18 cellular contexts compared by ENCODE assay signal in genomic region chr9:134891713-134892112, GRCh38. TPM values are rescaled to one million over a fixed set of nuclear protein-coding genes. Genes with fewer than 3 reads are reported as not detected.
DNase-seq lines count a peak whose midpoint lies in the region; ATAC-seq, FAIRE-seq and TF ChIP-seq lines count a peak whose summit lies in the region.
"Had no signal": no experiment of that assay in that cellular context is flagged by ENCODE, and none has a peak within 500 bp of the region (broad histone marks: within the 10 kb centered on the region; RNA-seq: fewer than 3 reads in every experiment).

No MANE protein-coding gene starts in this region.

- no peak overlapping the region for H3K56ac ChIP-seq in H1 (replicated peaks; ENCODE audit: insufficient read length, low read depth, low read length)

- no peak overlapping the region for H2BK120ac ChIP-seq in H1 (replicated peaks; ENCODE audit: low read depth, low read length)

- no peak for TF ChIP-seq EP300 in H1 (IDR thresholded peaks at IDR 0.05; ENCODE audit: borderline replicate concordance in 1 of 2, low read depth in 2 of 2, low read length in 2 of 2)

- H3K27ac Mint-ChIP-seq in activated CD8-positive, alpha-beta T cell treated with anti-CD3 and anti-CD28 coated beads, Interleukin-2, amount 10 ng/mL, durations not matched to agents 7 days and 5 days = no peak overlapping the region
- no peak overlapping the region for H3K27ac Mint-ChIP-seq in activated CD8-positive, alpha-beta T cell treated with anti-CD3 and anti-CD28 coated beads for 36 hours
- H3K27ac Mint-ChIP-seq: GM23338 had no signal

- H3K4me1 ChIP-seq in H1 (replicated peaks in 1 of 4; ENCODE audit: control insufficient read depth in 3 of 4, insufficient read depth in 4 of 4, low read length in 3 of 4) (no peaks in the 10 kb centered on the region), osteoblast (ENCODE audit: insufficient read depth, low read length) (peaks cover 4% of the 10 kb centered on the region), vagina (peaks cover 18% of the 10 kb centered on the region)

- 0 out of 2 replicates have a peak overlapping the region, but pooled peaks have one; percentile 27 for H2BK12ac ChIP-seq in H1 (ENCODE audit: low read depth, low read length)

- H2AFZ ChIP-seq in H1 (ENCODE audit: low read length) (no peak overlapping the region), osteoblast (ENCODE audit: low read length) (no peak overlapping the region)
- H2AFZ ChIP-seq: GM23338, PC-9 had no signal

- H3K79me1 ChIP-seq in H1 (ENCODE audit: low read depth, low read length) = no peaks in the 10 kb centered on the region

- H4K8ac ChIP-seq in H1 (ENCODE audit: extremely low read depth, insufficient read depth, low read length) = no peak overlapping the region

- H3K27ac ChIP-seq in H1 (ENCODE audit: low read depth, low read length) (no peak overlapping the region), osteoblast (ENCODE audit: low read depth, low read length) (no peak overlapping the region), vagina (no peak overlapping the region)
- H3K27ac ChIP-seq: PC-9 had no signal

- H3K23me2 ChIP-seq in H1 (ENCODE audit: low read depth, low read length) = no peaks in the 10 kb centered on the region

- no peak overlapping the region for H3K18ac ChIP-seq in H1 (ENCODE audit: extremely low read depth, low read length)

- H3K4ac ChIP-seq in H1 (replicated peaks; ENCODE audit: insufficient read length, low read depth, low read length) = no peak overlapping the region

- H3K27me3 Mint-ChIP-seq in activated CD8-positive, alpha-beta T cell treated with anti-CD3 and anti-CD28 coated beads, Interleukin-2, amount 10 ng/mL, durations not matched to agents 7 days and 5 days (ENCODE audit: low read depth) = peaks cover 3% of the 10 kb centered on the region
- peaks cover 6% of the 10 kb centered on the region for H3K27me3 Mint-ChIP-seq in activated CD8-positive, alpha-beta T cell treated with anti-CD3 and anti-CD28 coated beads for 36 hours

- H3K36me3 Mint-ChIP-seq in activated CD8-positive, alpha-beta T cell treated with anti-CD3 and anti-CD28 coated beads, Interleukin-2, amount 10 ng/mL, durations not matched to agents 7 days and 5 days (ENCODE audit: low read depth) = no peaks in the 10 kb centered on the region
- no peaks in the 10 kb centered on the region for H3K36me3 Mint-ChIP-seq in activated CD8-positive, alpha-beta T cell treated with anti-CD3 and anti-CD28 coated beads for 36 hours (ENCODE audit: low read depth)

- no peak for ATAC-seq in activated CD8-positive, alpha-beta T cell treated with anti-CD3 and anti-CD28 coated beads, Interleukin-2, amount 10 ng/mL, durations not matched to agents 7 days and 5 days
- no peak for ATAC-seq in activated CD8-positive, alpha-beta T cell treated with anti-CD3 and anti-CD28 coated beads for 36 hours
- ATAC-seq: GM23338 had no signal

- no peak overlapping the region for H2AK5ac ChIP-seq in H1 (ENCODE audit: low read depth, low read length)

- H3K79me2 ChIP-seq in H1 (ENCODE audit: control insufficient read depth in 1 of 2, insufficient read depth in 2 of 2, low read length in 2 of 2) = no peaks in the 10 kb centered on the region
- no peaks in the 10 kb centered on the region for H3K79me2 ChIP-seq in osteoblast (ENCODE audit: insufficient read depth, low read length)

- TF ChIP-seq CTCF in activated CD8-positive, alpha-beta T cell treated with anti-CD3 and anti-CD28 coated beads for 36 hours (IDR thresholded peaks at IDR 0.05) = no peak
- TF ChIP-seq CTCF in H1 (IDR thresholded peaks at IDR 0.05; ENCODE audit: control extremely low read depth in 1 of 3, insufficient read depth in 1 of 3, low read depth in 1 of 3, low read length in 3 of 3) = no peak
- TF ChIP-seq CTCF in osteoblast (IDR thresholded peaks at IDR 0.05; ENCODE audit: extremely low read depth, low read depth, low read length) = no peak
- no peak for TF ChIP-seq CTCF in vagina (IDR thresholded peaks at IDR 0.05)

- H4K20me1 ChIP-seq in H1 (replicated peaks in 1 of 2; ENCODE audit: control insufficient read depth in 1 of 2, insufficient read depth in 2 of 2, low read length in 2 of 2) = no peaks in the 10 kb centered on the region
- H4K20me1 ChIP-seq in osteoblast (ENCODE audit: insufficient read depth, low read length) = no peaks in the 10 kb centered on the region

- no peak overlapping the region for H3K14ac ChIP-seq in H1 (ENCODE audit: insufficient read length)

- no peaks in the 10 kb centered on the region for H3K27me3 ChIP-seq in H1 (replicated peaks in 1 of 4; ENCODE audit: control insufficient read depth in 3 of 4, extremely low read depth in 1 of 4, insufficient read depth in 3 of 4, low read length in 3 of 4)
- peaks cover 4% of the 10 kb centered on the region for H3K27me3 ChIP-seq in osteoblast (ENCODE audit: insufficient read depth, low read length)
- H3K27me3 ChIP-seq in vagina = no peaks in the 10 kb centered on the region

- peaks cover 5% of the 10 kb centered on the region for H3K9me3 Mint-ChIP-seq in activated CD8-positive, alpha-beta T cell treated with anti-CD3 and anti-CD28 coated beads, Interleukin-2, amount 10 ng/mL, durations not matched to agents 7 days and 5 days (ENCODE audit: insufficient read depth)
- H3K9me3 Mint-ChIP-seq in activated CD8-positive, alpha-beta T cell treated with anti-CD3 and anti-CD28 coated beads for 36 hours = no peaks in the 10 kb centered on the region

- CTCF ChIA-PET in activated CD8-positive, alpha-beta T cell treated with anti-CD3 and anti-CD28 coated beads, Interleukin-2, amount 10 ng/mL, durations not matched to agents 7 days and 5 days (lab: Charles Lee) = no interaction called here
- CTCF ChIA-PET in activated CD8-positive, alpha-beta T cell treated with anti-CD3 and anti-CD28 coated beads for 36 hours (lab: Charles Lee) = no interaction called here
- CTCF ChIA-PET in H1 (lab: Charles Lee; ENCODE audit: partially characterized antibody) = no interaction called here

- intact Hi-C loops in activated CD8-positive, alpha-beta T cell treated with anti-CD3 and anti-CD28 coated beads for 36 hours (cut with micrococcal nuclease) = no loop called here
- intact Hi-C loops in vagina (cut with DNase I) = no loop called here

- FAIRE-seq in H1 (lab: Jason Lieb, UNC) = no peak
- FAIRE-seq: GM12892 had no signal

- no peak overlapping the region for H3K4me3 Mint-ChIP-seq in activated CD8-positive, alpha-beta T cell treated with anti-CD3 and anti-CD28 coated beads, Interleukin-2, amount 10 ng/mL, durations not matched to agents 7 days and 5 days
- H3K4me3 Mint-ChIP-seq in activated CD8-positive, alpha-beta T cell treated with anti-CD3 and anti-CD28 coated beads for 36 hours = no peak overlapping the region
- H3K4me3 Mint-ChIP-seq: GM23338 had no signal

- peak; percentile 4 for DNase-seq in activated CD8-positive, alpha-beta T cell treated with anti-CD3 and anti-CD28 coated beads, Interleukin-2, amount 10 ng/mL, durations not matched to agents 7 days and 5 days
- no peak for DNase-seq in activated CD8-positive, alpha-beta T cell treated with anti-CD3 and anti-CD28 coated beads for 36 hours
- DNase-seq in H1 (ENCODE audit: low read depth in 1 of 2, low spot score in 2 of 2) (peak in 1 of 2 experiments; percentile 29), osteoblast (ENCODE audit: insufficient read length, low spot score, missing footprints) (peak; percentile 60), vagina (ENCODE audit: extremely low spot score in 2 of 2) (peak; percentile 44 to 67), NCI-H524 treated with DMSO at 0.1 percent for 48 hours (lab: John Stamatoyannopoulos, UW) (no peak), cortex of kidney (lab: John Stamatoyannopoulos, UW) (no peak), SW480 (ENCODE audit: low spot score) (no peak)
- DNase-seq: KG1, NCI-H1436, NCI-H2081 treated with DMSO at 0.1 percent for 48 hours, NCI-H510A, NCI-H82, PC-9 had no signal

- H3K9ac ChIP-seq in H1 (replicated peaks in 1 of 4; ENCODE audit: extremely low read depth in 1 of 4, low read depth in 3 of 4, low read length in 3 of 4) = no peak overlapping the region

- no peak overlapping the region for H2BK15ac ChIP-seq in H1 (ENCODE audit: low read length)

- no peak overlapping the region for H2BK20ac ChIP-seq in H1 (ENCODE audit: low read length)

- H3K9me3 ChIP-seq in H1 (ENCODE audit: insufficient read depth in 2 of 2, low read depth in 1 of 2, low read length in 1 of 2) = peaks cover 11 to 14% of the 10 kb centered on the region in 2 experiments; a peak in 3 of 4 replicates
- no peaks in the 10 kb centered on the region for H3K9me3 ChIP-seq in osteoblast (ENCODE audit: low read depth, low read length)
- H3K9me3 ChIP-seq in vagina = no peaks in the 10 kb centered on the region

- TF ChIP-seq POLR2A in H1 (IDR thresholded peaks at IDR 0.05; ENCODE audit: control extremely low read depth in 1 of 2, low read depth in 2 of 2, low read length in 2 of 2) (no peak), vagina (IDR thresholded peaks at IDR 0.05) (no peak)

- WGBS in H1 (ENCODE audit: extremely low coverage in 1 of 2, insufficient coverage in 1 of 2, insufficient read length in 1 of 2, insufficient replicate concordance in 2 of 2, low coverage in 1 of 2, low lambda C conversion rate in 2 of 2, missing lambda C conversion rate in 1 of 2), 2 experiments = 85% methylated on average over 5 of the region's 5 CpGs; no CpG with 5 or more reads in 1 of the 2 experiments

- H3K23ac ChIP-seq in H1 (ENCODE audit: insufficient read length) = no peak overlapping the region

- no peaks in the 10 kb centered on the region for H3K36me3 ChIP-seq in H1 (ENCODE audit: control insufficient read depth in 2 of 4, insufficient read depth in 4 of 4, low read length in 3 of 4)
- H3K36me3 ChIP-seq in osteoblast (ENCODE audit: insufficient read depth, low read length) = no peaks in the 10 kb centered on the region
- no peaks in the 10 kb centered on the region for H3K36me3 ChIP-seq in vagina

- no peak overlapping the region for H4K91ac ChIP-seq in H1 (replicated peaks; ENCODE audit: insufficient read length, low read length)

- POLR2A ChIA-PET in activated CD8-positive, alpha-beta T cell treated with anti-CD3 and anti-CD28 coated beads, Interleukin-2, amount 10 ng/mL, durations not matched to agents 7 days and 5 days (lab: Charles Lee) = no interaction called here
- POLR2A ChIA-PET in activated CD8-positive, alpha-beta T cell treated with anti-CD3 and anti-CD28 coated beads for 36 hours (lab: Charles Lee) = no interaction called here
- POLR2A ChIA-PET in H1 (lab: Charles Lee; ENCODE audit: partially characterized antibody) = no interaction called here

- TF ChIP-seq RAD21 in H1 (IDR thresholded peaks at IDR 0.05 in 1 of 2, conservative IDR thresholded peaks at IDR 0.05 in 1 of 2; ENCODE audit: low read depth in 2 of 2, low read length in 2 of 2) = no peak

- H3K4me1 Mint-ChIP-seq in activated CD8-positive, alpha-beta T cell treated with anti-CD3 and anti-CD28 coated beads, Interleukin-2, amount 10 ng/mL, durations not matched to agents 7 days and 5 days (ENCODE audit: low read depth) = no peaks in the 10 kb centered on the region
- no peaks in the 10 kb centered on the region for H3K4me1 Mint-ChIP-seq in activated CD8-positive, alpha-beta T cell treated with anti-CD3 and anti-CD28 coated beads for 36 hours (ENCODE audit: low read depth)
- H3K4me1 Mint-ChIP-seq: GM23338 had no signal

- H3K4me3 ChIP-seq in H1 (ENCODE audit: extremely low read depth in 1 of 4, insufficient read depth in 2 of 4, low read depth in 3 of 4, low read length in 4 of 4) = no peak overlapping the region
- H3K4me3 ChIP-seq in osteoblast (ENCODE audit: insufficient read depth, low read length) = no peak overlapping the region
- no peak overlapping the region for H3K4me3 ChIP-seq in vagina
- H3K4me3 ChIP-seq: GM23338, PC-9 had no signal

- no peak overlapping the region for H4K5ac ChIP-seq in H1 (ENCODE audit: insufficient read length, low read depth, low read length)

- H2BK5ac ChIP-seq in H1 (ENCODE audit: low read depth, low read length) = no peak overlapping the region

- H3K4me2 ChIP-seq in H1 (ENCODE audit: insufficient read depth in 1 of 2, low read depth in 2 of 2, low read length in 2 of 2) (no peak overlapping the region), osteoblast (ENCODE audit: insufficient read depth, low read length) (no peak overlapping the region)
- H3K4me2 ChIP-seq: GM23338, PC-9 had no signal

RNA-seq across cellular contexts. Expression of gene FCN2, which starts 11.1 kb away (rescaled TPM):
- not detected for total RNA-seq in activated CD8-positive, alpha-beta T cell treated with anti-CD3 and anti-CD28 coated beads, Interleukin-2, amount 10 ng/mL, durations not matched to agents 7 days and 5 days
- total RNA-seq in activated CD8-positive, alpha-beta T cell treated with anti-CD3 and anti-CD28 coated beads for 36 hours = not detected
- total RNA-seq in H1 (2021; fragmentation: NEBNext Ultra II Directional; extraction: Animal tissue kit (Norgen Biotek cat#: 25700)) = not detected in 2 replicates
- polyA plus RNA-seq in H1 (2011; rRNA removed) = not detected in 2 replicates
- not detected for polyA plus RNA-seq in H1 (2011; cell fraction: cytosol; rRNA removed)
- not detected for polyA plus RNA-seq in H1 (2011; cell fraction: nucleus; rRNA removed)
- not detected in 4 replicates for polyA plus RNA-seq in H1 (2012, experiment 1 of 2)
- not detected for polyA plus RNA-seq in H1 (2012, experiment 2 of 2)
- not detected for polyA plus RNA-seq in H1 (2013, experiment 1 of 2)
- polyA plus RNA-seq in H1 (2013, experiment 2 of 2) = not detected
- not detected in 2 replicates for polyA minus RNA-seq in H1 (2011; rRNA and poly(A)+ RNA removed)
- not detected for polyA minus RNA-seq in H1 (2011; cell fraction: cytosol; rRNA and poly(A)+ RNA removed)
- polyA minus RNA-seq in H1 (2011; cell fraction: nucleus; rRNA and poly(A)+ RNA removed) = not detected
- not detected in 2 replicates for total RNA-seq in osteoblast
- total RNA-seq in vagina = not detected
- total RNA-seq: A172, GM23338, PC-9 had no signal
- polyA plus RNA-seq: BJ, GM23338 had no signal

RNA-seq across cellular contexts. Expression of gene FCN1, which starts 26.0 kb away (rescaled TPM):
- total RNA-seq in activated CD8-positive, alpha-beta T cell treated with anti-CD3 and anti-CD28 coated beads, Interleukin-2, amount 10 ng/mL, durations not matched to agents 7 days and 5 days = not detected
- total RNA-seq in activated CD8-positive, alpha-beta T cell treated with anti-CD3 and anti-CD28 coated beads for 36 hours = not detected
- not detected in 2 replicates for total RNA-seq in H1 (2021; fragmentation: NEBNext Ultra II Directional; extraction: Animal tissue kit (Norgen Biotek cat#: 25700))
- not detected in 2 replicates for polyA plus RNA-seq in H1 (2011; rRNA removed)
- not detected for polyA plus RNA-seq in H1 (2011; cell fraction: cytosol; rRNA removed)
- polyA plus RNA-seq in H1 (2011; cell fraction: nucleus; rRNA removed) = not detected
- not detected in 4 replicates for polyA plus RNA-seq in H1 (2012, experiment 1 of 2)
- not detected for polyA plus RNA-seq in H1 (2012, experiment 2 of 2)
- polyA plus RNA-seq in H1 (2013, experiment 1 of 2) = not detected
- polyA plus RNA-seq in H1 (2013, experiment 2 of 2) = not detected
- not detected in 2 replicates for polyA minus RNA-seq in H1 (2011; rRNA and poly(A)+ RNA removed)
- not detected for polyA minus RNA-seq in H1 (2011; cell fraction: cytosol; rRNA and poly(A)+ RNA removed)
- not detected for polyA minus RNA-seq in H1 (2011; cell fraction: nucleus; rRNA and poly(A)+ RNA removed)
- total RNA-seq in osteoblast (not detected in 2 replicates), vagina (1.7 TPM)
- total RNA-seq: A172, GM23338, PC-9 had no signal
- polyA plus RNA-seq: BJ, GM23338 had no signal

Comparison
In these comparisons a context has a peak if more than half of its experiments do, and no peak if none do; other contexts are left out.
1. DNase-seq: peak in activated CD8-positive, alpha-beta T cell treated with anti-CD3 and anti-CD28 coated beads, Interleukin-2, amount 10 ng/mL, durations not matched to agents 7 days and 5 days (single experiment), osteoblast (single experiment) and vagina (2 of 2); none in activated CD8-positive, alpha-beta T cell treated with anti-CD3 and anti-CD28 coated beads for 36 hours (single experiment), NCI-H524 treated with DMSO at 0.1 percent for 48 hours (single experiment), cortex of kidney (single experiment) and SW480 (single experiment).